8 cellular contexts compared by ENCODE assay signal in the genomic region with DNA sequence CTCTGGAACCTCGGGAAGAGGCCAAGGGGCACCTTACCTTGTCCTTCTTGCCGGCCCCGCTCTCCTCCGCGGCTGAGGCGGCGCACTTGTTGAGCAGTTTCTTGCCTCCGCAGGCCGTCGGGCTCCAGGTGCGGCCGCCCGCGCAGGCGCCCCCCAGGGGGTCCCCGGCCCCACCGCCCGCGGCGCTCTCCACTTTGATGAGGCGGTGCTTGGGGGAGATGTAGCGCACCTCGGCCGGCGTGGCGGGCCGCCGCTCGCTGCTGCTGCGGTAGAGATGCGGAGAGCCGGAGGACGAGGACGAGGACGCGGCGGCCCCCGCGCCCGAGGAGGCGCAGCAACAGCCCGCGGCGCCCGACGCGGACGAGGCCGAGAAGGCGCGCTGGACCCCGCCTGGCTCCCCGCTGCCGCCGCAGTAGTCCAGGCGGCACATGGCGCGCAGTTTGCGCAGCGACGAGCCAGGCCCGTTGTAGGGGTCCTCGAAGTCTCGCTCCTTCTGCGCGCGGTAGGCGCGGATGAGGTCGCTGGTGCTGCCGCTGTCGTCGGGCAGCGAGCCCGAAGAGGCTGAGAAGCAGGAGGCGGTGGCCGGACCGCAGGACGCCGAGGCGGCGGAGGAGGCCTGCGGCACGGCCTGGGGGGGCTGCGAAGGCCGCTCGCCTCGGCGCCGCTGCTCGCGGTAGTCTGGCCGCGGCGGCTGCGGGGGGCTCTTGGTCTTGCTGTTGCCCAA. TPM values are rescaled to one million over a fixed set of nuclear protein-coding genes. Genes with fewer than 3 reads are reported as not detected.
DNase-seq lines count a peak whose midpoint lies in the region; ATAC-seq, FAIRE-seq and TF ChIP-seq lines count a peak whose summit lies in the region.

No MANE protein-coding gene starts in this region.

- FAIRE-seq in keratinocyte (lab: Jason Lieb, UNC): no peak

- intact Hi-C loops in CD8-positive, alpha-beta T cell (cut with DNase I, micrococcal nuclease): loop anchor here in 1 of 2 experiments (5.0 to 10.0 kb wide), 3 partner anchors 283 to 581 kb away; partner anchors contain the start of genes EXOSC3 and POLR1E

- DNase-seq in CD8-positive, alpha-beta T cell: peak in 2 of 7 experiments; percentile 12 to 52
- DNase-seq in adipocyte (ENCODE audit: low read depth): peak; percentile 52
- DNase-seq in keratinocyte (ENCODE audit: low read depth, low spot score): no peak
- peak in 1 of 2 donors; percentile 25 for DNase-seq in stimulated activated naive CD8-positive, alpha-beta T cell treated with anti-CD3 and anti-CD28 coated beads, Interleukin-15, amount 100 ng/mL, for 72 hours
- DNase-seq in ACHN: no peak

- H3K9me3 Mint-ChIP-seq in CD8-positive, alpha-beta T cell: no peaks in the 10 kb centered on the region
- no peaks in the 10 kb centered on the region for H3K9me3 Mint-ChIP-seq in stimulated activated naive CD8-positive, alpha-beta T cell treated with anti-CD3 and anti-CD28 coated beads, Interleukin-15, amount 100 ng/mL, for 72 hours

- dilution Hi-C loops in keratinocyte (cut with MboI; ENCODE audit: extremely low pct_ligation_motif_present, low sequenced_read_pairs): loop anchor here (25.0 kb wide), 1 partner anchor 94 kb away; no protein-coding TSS in a partner anchor

- H3K79me2 ChIP-seq in keratinocyte (ENCODE audit: control insufficient read depth, insufficient read depth, low read length): peaks cover 55% of the 10 kb centered on the region

- CTCF ChIA-PET in CD8-positive, alpha-beta T cell (lab: Charles Lee): interaction anchor here (1.2 to 5.2 kb wide), 4 partner anchors 19 to 161 kb away, joined by 3 to 39 read pairs (median 6); no protein-coding TSS in a partner anchor

- peak overlapping the region; percentile 45 for H3K4me3 ChIP-seq in CD8-positive, alpha-beta T cell (ENCODE audit: low read depth, low read length)
- H3K4me3 ChIP-seq in HUES64 (ENCODE audit: low read length) (peak overlapping the region; percentile 88), adipocyte (ENCODE audit: low read length) (peak overlapping the region; percentile 83), keratinocyte (ENCODE audit: control insufficient read depth in 2 of 3, extremely low read depth in 1 of 3, insufficient read depth in 2 of 3, low read depth in 1 of 3, low read length in 3 of 3) (peak overlapping the region; percentile 74 to 97 (median 81))

- H3K36me3 Mint-ChIP-seq in CD8-positive, alpha-beta T cell: no peaks in the 10 kb centered on the region

- POLR2A ChIA-PET in CD8-positive, alpha-beta T cell (lab: Charles Lee): interaction anchor here (0.8 kb wide), 1 partner anchor 16 kb away, joined by 4 read pairs; no protein-coding TSS in a partner anchor

- no peak overlapping the region for H2AFZ ChIP-seq in keratinocyte (ENCODE audit: control insufficient read depth, low read length)

- H3K4me3 Mint-ChIP-seq in CD8-positive, alpha-beta T cell: peak overlapping the region; percentile 85
- H3K4me3 Mint-ChIP-seq in stimulated activated naive CD8-positive, alpha-beta T cell treated with anti-CD3 and anti-CD28 coated beads, Interleukin-15, amount 100 ng/mL, for 72 hours: peak overlapping the region; percentile 88 to 90

- H3K4me1 Mint-ChIP-seq in CD8-positive, alpha-beta T cell (ENCODE audit: low read depth): peaks cover 24% of the 10 kb centered on the region
- H3K4me1 Mint-ChIP-seq in stimulated activated naive CD8-positive, alpha-beta T cell treated with anti-CD3 and anti-CD28 coated beads, Interleukin-15, amount 100 ng/mL, for 72 hours: peaks cover 33% of the 10 kb centered on the region

- peaks cover 12% of the 10 kb centered on the region for H4K20me1 ChIP-seq in keratinocyte (ENCODE audit: control insufficient read depth, extremely low read depth, insufficient read depth, low read length)

- in situ Hi-C loops in ACHN (cut with HindIII; ENCODE audit: low pct_ligation_motif_present, low pct_unique_long_range_greater_than_20kb, low sequenced_read_pairs): no loop called here

- no peak overlapping the region for H3K27ac Mint-ChIP-seq in CD8-positive, alpha-beta T cell
- H3K27ac Mint-ChIP-seq in stimulated activated naive CD8-positive, alpha-beta T cell treated with anti-CD3 and anti-CD28 coated beads, Interleukin-15, amount 100 ng/mL, for 72 hours: no peak overlapping the region

- H3K9ac ChIP-seq in HUES64 (ENCODE audit: low read depth, low read length) (peak overlapping the region; percentile 70), adipocyte (ENCODE audit: low read length) (peak overlapping the region; percentile 87), keratinocyte (ENCODE audit: control insufficient read depth, extremely low read depth, insufficient read depth, low read length) (peak overlapping the region; percentile 84)

- peaks cover 4% of the 10 kb centered on the region for H3K27me3 ChIP-seq in CD8-positive, alpha-beta T cell (ENCODE audit: insufficient read depth, low read length)
- H3K27me3 ChIP-seq in HUES64 (ENCODE audit: insufficient read depth, low read length): peaks cover 15% of the 10 kb centered on the region
- H3K27me3 ChIP-seq in adipocyte (replicated peaks; ENCODE audit: control insufficient read depth, insufficient read depth, low read length): no peaks in the 10 kb centered on the region
- H3K27me3 ChIP-seq in keratinocyte (ENCODE audit: control insufficient read depth, extremely low read depth, insufficient read depth, low read length): no peaks in the 10 kb centered on the region

- no peaks in the 10 kb centered on the region for H3K36me3 ChIP-seq in CD8-positive, alpha-beta T cell (ENCODE audit: insufficient read depth, low read length)
- H3K36me3 ChIP-seq in HUES64 (ENCODE audit: insufficient read depth, low read length): no peaks in the 10 kb centered on the region
- no peaks in the 10 kb centered on the region for H3K36me3 ChIP-seq in adipocyte (ENCODE audit: control insufficient read depth, insufficient read depth, low read length, severe bottlenecking)
- peaks cover 1 to 3% of the 10 kb centered on the region in 2 experiments for H3K36me3 ChIP-seq in keratinocyte (ENCODE audit: control insufficient read depth in 2 of 2, extremely low read depth in 1 of 2, insufficient read depth in 2 of 2, low read length in 2 of 2)

- no peaks in the 10 kb centered on the region for H3K27me3 Mint-ChIP-seq in CD8-positive, alpha-beta T cell (ENCODE audit: low read depth)
- H3K27me3 Mint-ChIP-seq in stimulated activated naive CD8-positive, alpha-beta T cell treated with anti-CD3 and anti-CD28 coated beads, Interleukin-15, amount 100 ng/mL, for 72 hours: peaks cover 26% of the 10 kb centered on the region

- WGBS in HUES64: under 1% methylated on average over 96 of the region's 96 CpGs

- peak overlapping the region; percentile 89 for H3K4me2 ChIP-seq in keratinocyte (ENCODE audit: control insufficient read depth, extremely low read depth, insufficient read depth, low read depth, low read length)

- peaks cover 24% of the 10 kb centered on the region for H3K4me1 ChIP-seq in CD8-positive, alpha-beta T cell (ENCODE audit: insufficient read depth, low read length)
- H3K4me1 ChIP-seq in HUES64 (ENCODE audit: insufficient read depth, low read length): peaks cover 26% of the 10 kb centered on the region
- peaks cover 23% of the 10 kb centered on the region for H3K4me1 ChIP-seq in adipocyte (ENCODE audit: control insufficient read depth, insufficient read depth, low read length)
- peaks cover 24% of the 10 kb centered on the region for H3K4me1 ChIP-seq in keratinocyte (ENCODE audit: control insufficient read depth, extremely low read depth, insufficient read depth, low read length)

- no peak for ATAC-seq in CD8-positive, alpha-beta T cell
- no peak for ATAC-seq in stimulated activated naive CD8-positive, alpha-beta T cell treated with anti-CD3 and anti-CD28 coated beads, Interleukin-15, amount 100 ng/mL, for 72 hours
- ATAC-seq in GM18868 (IDR thresholded peaks at IDR 0.05; ENCODE audit: unreplicated experiment) (no peak), HG03196 (IDR thresholded peaks at IDR 0.05; ENCODE audit: unreplicated experiment) (no peak)

- H3K9me3 ChIP-seq in CD8-positive, alpha-beta T cell (ENCODE audit: low read length): no peaks in the 10 kb centered on the region
- H3K9me3 ChIP-seq in HUES64 (ENCODE audit: insufficient read depth, low read depth, low read length): no peaks in the 10 kb centered on the region
- H3K9me3 ChIP-seq in adipocyte (ENCODE audit: control insufficient read depth, low read length): no peaks in the 10 kb centered on the region
- H3K9me3 ChIP-seq in keratinocyte (ENCODE audit: control insufficient read depth, low read depth, low read length): no peaks in the 10 kb centered on the region

- peaks cover 5% of the 10 kb centered on the region for H3K9me1 ChIP-seq in keratinocyte (ENCODE audit: control insufficient read depth, extremely low read depth, insufficient read depth, low read length)

- TF ChIP-seq CTCF in CD8-positive, alpha-beta T cell (IDR thresholded peaks at IDR 0.05): no peak
- TF ChIP-seq CTCF in keratinocyte (optimal IDR thresholded peaks at IDR 0.05 in 1 of 3, IDR thresholded peaks at IDR 0.05 in 1 of 3, conservative IDR thresholded peaks at IDR 0.05 in 1 of 3; ENCODE audit: extremely low read depth in 1 of 3, insufficient read depth in 2 of 3, low read length in 3 of 3): no peak

- no peak overlapping the region for H3K27ac ChIP-seq in CD8-positive, alpha-beta T cell (ENCODE audit: low read depth, low read length)
- no peak overlapping the region for H3K27ac ChIP-seq in HUES64 (ENCODE audit: low read depth, low read length)
- peak overlapping the region; percentile 61 for H3K27ac ChIP-seq in keratinocyte (ENCODE audit: control insufficient read depth, insufficient read depth, low read length)

RNA-seq across cellular contexts. Expression of gene SHB, which starts 1.0 kb away (rescaled TPM):
- total RNA-seq in CD8-positive, alpha-beta T cell: 1 to 10 TPM; 2.4 to 3.0 TPM
- polyA plus RNA-seq in HUES64 (2013, experiment 1 of 2): 7.3 TPM
- 6.7 TPM for polyA plus RNA-seq in HUES64 (2013, experiment 2 of 2)
- 9.4 to 18.0 TPM (median 10.9 TPM) in 3 replicates for polyA plus RNA-seq in keratinocyte
- polyA plus RNA-seq in keratinocyte (2011; ENCODE audit: low read depth): 10.8 TPM
- 9.2 and 13.0 TPM in 2 replicates for polyA plus RNA-seq in keratinocyte (2011; cell fraction: cytosol; rRNA removed)
- polyA plus RNA-seq in keratinocyte (2011; cell fraction: nucleus; rRNA removed): 12.5 and 15.5 TPM in 2 replicates
- 19.8 and 20.4 TPM in 2 replicates for polyA plus RNA-seq in keratinocyte (2012; ENCODE audit: low replicate concordance)
- polyA minus RNA-seq in keratinocyte: 11.6 to 24.3 TPM (median 12.2 TPM) in 3 replicates
- polyA minus RNA-seq in keratinocyte (2011; cell fraction: cytosol; rRNA and poly(A)+ RNA removed): 17.5 TPM
- 17.8 and 18.4 TPM in 2 replicates for polyA minus RNA-seq in keratinocyte (2011; cell fraction: nucleus; rRNA and poly(A)+ RNA removed)
